Comparison of ENCODE assay signal across 1 cellular context in the genomic region with DNA sequence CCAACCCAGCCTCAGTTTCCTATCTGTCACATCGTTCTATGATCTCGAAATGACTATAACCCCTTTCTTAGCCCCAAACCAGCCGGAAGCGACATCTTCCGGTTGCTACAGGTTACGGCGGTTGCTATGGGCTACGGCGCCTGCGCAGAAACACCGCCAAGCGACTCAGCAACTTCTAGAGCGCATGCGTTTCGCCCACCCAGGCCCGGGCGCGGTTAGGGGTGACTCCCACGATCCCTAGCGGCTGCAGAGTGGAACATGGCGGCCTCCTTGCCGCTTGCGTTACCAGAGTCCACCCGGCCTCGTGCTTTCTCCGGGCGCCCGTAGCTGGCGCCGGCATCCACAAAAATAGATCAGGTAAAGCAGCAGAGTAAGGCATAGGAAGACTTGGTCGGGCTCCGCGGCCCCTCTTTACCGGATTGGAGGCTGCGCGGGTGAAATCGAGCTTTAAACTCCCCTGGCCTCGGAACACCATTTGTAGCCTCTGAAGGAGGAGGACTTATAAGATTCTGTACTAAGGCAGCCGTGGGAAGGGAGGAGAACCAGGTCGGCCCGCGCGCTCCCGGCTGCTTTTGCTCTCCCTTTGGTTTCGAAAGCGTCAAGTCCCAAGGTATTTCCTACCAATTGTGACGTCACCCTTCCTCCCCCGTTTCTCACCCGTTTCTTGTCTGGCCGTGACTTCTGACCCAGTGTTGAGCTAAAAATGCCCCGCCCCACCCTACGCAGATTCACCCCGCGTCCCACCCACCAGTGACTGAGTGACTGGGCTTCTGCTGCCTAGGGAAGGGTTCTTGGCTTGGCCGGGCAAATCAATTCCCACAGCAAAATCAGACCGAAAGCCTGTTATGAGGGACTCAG.
A peak's percentile ranks its signal among the peaks of the same experiment; 100 is the strongest.
TF ChIP-seq lines count a peak whose summit lies in the region.

No MANE protein-coding gene starts in this region.

TF ChIP-seq in K562, 482 proteins besides CTCF, POLR2A, EP300 and RAD21 (continued from another document and continues in another):
- TF ChIP-seq ETV5 (CRISPR knock-in tag; IDR thresholded peaks at IDR 0.05; ENCODE audit: low read depth) = no peak; the same call in 1 of the 2 replicates
- no peak for TF ChIP-seq ZNF354B (CRISPR knock-in tag; IDR thresholded peaks at IDR 0.05)
- peak; percentile 93 for TF ChIP-seq JUND (IDR thresholded peaks at IDR 0.05; ENCODE audit: borderline replicate concordance, low read depth, low read length)
- peak; percentile 81 for TF ChIP-seq JUND (tag; IDR thresholded peaks at IDR 0.05; ENCODE audit: borderline replicate concordance, low read depth, low read length)
- peak; percentile 70; the same call in 1 of the 2 replicates for TF ChIP-seq CREB1 (IDR thresholded peaks at IDR 0.05)
- peak; percentile 84 for TF ChIP-seq CREB1 (CRISPR knock-in tag; IDR thresholded peaks at IDR 0.05)
- TF ChIP-seq, protein P1, sequence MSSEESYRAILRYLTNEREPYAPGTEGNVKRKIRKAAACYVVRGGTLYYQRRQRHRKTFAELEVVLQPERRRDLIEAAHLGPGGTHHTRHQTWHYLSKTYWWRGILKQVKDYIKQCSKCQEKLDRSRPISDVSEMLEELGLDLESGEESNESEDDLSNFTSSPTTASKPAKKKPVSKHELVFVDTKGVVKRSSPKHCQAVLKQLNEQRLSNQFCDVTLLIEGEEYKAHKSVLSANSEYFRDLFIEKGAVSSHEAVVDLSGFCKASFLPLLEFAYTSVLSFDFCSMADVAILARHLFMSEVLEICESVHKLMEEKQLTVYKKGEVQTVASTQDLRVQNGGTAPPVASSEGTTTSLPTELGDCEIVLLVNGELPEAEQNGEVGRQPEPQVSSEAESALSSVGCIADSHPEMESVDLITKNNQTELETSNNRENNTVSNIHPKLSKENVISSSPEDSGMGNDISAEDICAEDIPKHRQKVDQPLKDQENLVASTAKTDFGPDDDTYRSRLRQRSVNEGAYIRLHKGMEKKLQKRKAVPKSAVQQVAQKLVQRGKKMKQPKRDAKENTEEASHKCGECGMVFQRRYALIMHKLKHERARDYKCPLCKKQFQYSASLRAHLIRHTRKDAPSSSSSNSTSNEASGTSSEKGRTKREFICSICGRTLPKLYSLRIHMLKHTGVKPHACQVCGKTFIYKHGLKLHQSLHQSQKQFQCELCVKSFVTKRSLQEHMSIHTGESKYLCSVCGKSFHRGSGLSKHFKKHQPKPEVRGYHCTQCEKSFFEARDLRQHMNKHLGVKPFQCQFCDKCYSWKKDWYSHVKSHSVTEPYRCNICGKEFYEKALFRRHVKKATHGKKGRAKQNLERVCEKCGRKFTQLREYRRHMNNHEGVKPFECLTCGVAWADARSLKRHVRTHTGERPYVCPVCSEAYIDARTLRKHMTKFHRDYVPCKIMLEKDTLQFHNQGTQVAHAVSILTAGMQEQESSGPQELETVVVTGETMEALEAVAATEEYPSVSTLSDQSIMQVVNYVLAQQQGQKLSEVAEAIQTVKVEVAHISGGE (CRISPR knock-in tag; IDR thresholded peaks at IDR 0.05) = no peak
- TF ChIP-seq ZNF561 (CRISPR knock-in tag; conservative IDR thresholded peaks at IDR 0.05) = no peak
- peak; percentile 34; the same call in 1 of the 2 replicates for TF ChIP-seq DIDO1 (tag; IDR thresholded peaks at IDR 0.05; ENCODE audit: low read depth)
- TF ChIP-seq, protein P2, sequence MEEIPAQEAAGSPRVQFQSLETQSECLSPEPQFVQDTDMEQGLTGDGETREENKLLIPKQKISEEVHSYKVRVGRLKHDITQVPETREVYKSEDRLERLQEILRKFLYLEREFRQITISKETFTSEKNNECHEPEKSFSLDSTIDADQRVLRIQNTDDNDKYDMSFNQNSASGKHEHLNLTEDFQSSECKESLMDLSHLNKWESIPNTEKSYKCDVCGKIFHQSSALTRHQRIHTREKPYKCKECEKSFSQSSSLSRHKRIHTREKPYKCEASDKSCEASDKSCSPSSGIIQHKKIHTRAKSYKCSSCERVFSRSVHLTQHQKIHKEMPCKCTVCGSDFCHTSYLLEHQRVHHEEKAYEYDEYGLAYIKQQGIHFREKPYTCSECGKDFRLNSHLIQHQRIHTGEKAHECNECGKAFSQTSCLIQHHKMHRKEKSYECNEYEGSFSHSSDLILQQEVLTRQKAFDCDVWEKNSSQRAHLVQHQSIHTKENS (CRISPR knock-in tag; IDR thresholded peaks at IDR 0.05) = no peak
- TF ChIP-seq ZNF274 (IDR thresholded peaks at IDR 0.05; ENCODE audit: borderline replicate concordance, low read depth, low read length) = no peak
- no peak for TF ChIP-seq ZNF134 (CRISPR knock-in tag; conservative IDR thresholded peaks at IDR 0.05)
- TF ChIP-seq PTRF (tag; IDR thresholded peaks at IDR 0.05) = no peak
- no peak for TF ChIP-seq IFI16 (CRISPR knock-in tag; IDR thresholded peaks at IDR 0.05)
- TF ChIP-seq ZNF316 (IDR thresholded peaks at IDR 0.05) = peak; percentile 79
- TF ChIP-seq ZNF696 (CRISPR knock-in tag; conservative IDR thresholded peaks at IDR 0.05) = no peak
- no peak for TF ChIP-seq RFX5 (IDR thresholded peaks at IDR 0.05; ENCODE audit: low read depth, low read length)
- TF ChIP-seq NFIC (IDR thresholded peaks at IDR 0.05) = 0 out of 2 replicates have a peak, but pooled peaks have one; percentile 12
- TF ChIP-seq, protein P3, sequence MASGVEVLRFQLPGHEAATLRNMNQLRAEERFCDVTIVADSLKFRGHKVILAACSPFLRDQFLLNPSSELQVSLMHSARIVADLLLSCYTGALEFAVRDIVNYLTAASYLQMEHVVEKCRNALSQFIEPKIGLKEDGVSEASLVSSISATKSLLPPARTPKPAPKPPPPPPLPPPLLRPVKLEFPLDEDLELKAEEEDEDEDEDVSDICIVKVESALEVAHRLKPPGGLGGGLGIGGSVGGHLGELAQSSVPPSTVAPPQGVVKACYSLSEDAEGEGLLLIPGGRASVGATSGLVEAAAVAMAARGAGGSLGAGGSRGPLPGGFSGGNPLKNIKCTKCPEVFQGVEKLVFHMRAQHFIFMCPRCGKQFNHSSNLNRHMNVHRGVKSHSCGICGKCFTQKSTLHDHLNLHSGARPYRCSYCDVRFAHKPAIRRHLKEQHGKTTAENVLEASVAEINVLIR (CRISPR knock-in tag; IDR thresholded peaks at IDR 0.05) = no peak
- no peak for TF ChIP-seq ZNF124 (CRISPR knock-in tag; IDR thresholded peaks at IDR 0.05)
- peak; percentile 51; the same call in 1 of the 2 replicates for TF ChIP-seq RNF2 (IDR thresholded peaks at IDR 0.05)
- peak; percentile 39 for TF ChIP-seq CCNT2 (IDR thresholded peaks at IDR 0.05; ENCODE audit: borderline replicate concordance, extremely low read depth, insufficient read length, low read depth, low read length)
- peak; percentile 97 for TF ChIP-seq NEUROD1 (IDR thresholded peaks at IDR 0.05; ENCODE audit: borderline replicate concordance, low read depth, low read length, partially characterized antibody)
- no peak for TF ChIP-seq RUNX1 (IDR thresholded peaks at IDR 0.05; ENCODE audit: low read depth)
- peak; percentile 73; the same call in 1 of the 2 replicates for TF ChIP-seq ZC3H4 (CRISPR knock-in tag; IDR thresholded peaks at IDR 0.05; ENCODE audit: borderline replicate concordance)
- no peak for TF ChIP-seq HNRNPL (IDR thresholded peaks at IDR 0.05; ENCODE audit: low read depth, low read length)
- TF ChIP-seq, protein P4, sequence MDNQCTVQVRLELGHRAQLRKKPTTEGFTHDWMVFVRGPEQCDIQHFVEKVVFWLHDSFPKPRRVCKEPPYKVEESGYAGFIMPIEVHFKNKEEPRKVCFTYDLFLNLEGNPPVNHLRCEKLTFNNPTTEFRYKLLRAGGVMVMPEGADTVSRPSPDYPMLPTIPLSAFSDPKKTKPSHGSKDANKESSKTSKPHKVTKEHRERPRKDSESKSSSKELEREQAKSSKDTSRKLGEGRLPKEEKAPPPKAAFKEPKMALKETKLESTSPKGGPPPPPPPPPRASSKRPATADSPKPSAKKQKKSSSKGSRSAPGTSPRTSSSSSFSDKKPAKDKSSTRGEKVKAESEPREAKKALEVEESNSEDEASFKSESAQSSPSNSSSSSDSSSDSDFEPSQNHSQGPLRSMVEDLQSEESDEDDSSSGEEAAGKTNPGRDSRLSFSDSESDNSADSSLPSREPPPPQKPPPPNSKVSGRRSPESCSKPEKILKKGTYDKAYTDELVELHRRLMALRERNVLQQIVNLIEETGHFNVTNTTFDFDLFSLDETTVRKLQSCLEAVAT (IDR thresholded peaks at IDR 0.05) = no peak
- TF ChIP-seq, protein P5, sequence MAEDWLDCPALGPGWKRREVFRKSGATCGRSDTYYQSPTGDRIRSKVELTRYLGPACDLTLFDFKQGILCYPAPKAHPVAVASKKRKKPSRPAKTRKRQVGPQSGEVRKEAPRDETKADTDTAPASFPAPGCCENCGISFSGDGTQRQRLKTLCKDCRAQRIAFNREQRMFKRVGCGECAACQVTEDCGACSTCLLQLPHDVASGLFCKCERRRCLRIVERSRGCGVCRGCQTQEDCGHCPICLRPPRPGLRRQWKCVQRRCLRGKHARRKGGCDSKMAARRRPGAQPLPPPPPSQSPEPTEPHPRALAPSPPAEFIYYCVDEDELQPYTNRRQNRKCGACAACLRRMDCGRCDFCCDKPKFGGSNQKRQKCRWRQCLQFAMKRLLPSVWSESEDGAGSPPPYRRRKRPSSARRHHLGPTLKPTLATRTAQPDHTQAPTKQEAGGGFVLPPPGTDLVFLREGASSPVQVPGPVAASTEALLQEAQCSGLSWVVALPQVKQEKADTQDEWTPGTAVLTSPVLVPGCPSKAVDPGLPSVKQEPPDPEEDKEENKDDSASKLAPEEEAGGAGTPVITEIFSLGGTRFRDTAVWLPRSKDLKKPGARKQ (CRISPR knock-in tag; IDR thresholded peaks at IDR 0.05) = no peak
- TF ChIP-seq ZNF224 (CRISPR knock-in tag; IDR thresholded peaks at IDR 0.05) = 0 out of 2 replicates have a peak, but pooled peaks have one; percentile 31
- TF ChIP-seq, protein P6, sequence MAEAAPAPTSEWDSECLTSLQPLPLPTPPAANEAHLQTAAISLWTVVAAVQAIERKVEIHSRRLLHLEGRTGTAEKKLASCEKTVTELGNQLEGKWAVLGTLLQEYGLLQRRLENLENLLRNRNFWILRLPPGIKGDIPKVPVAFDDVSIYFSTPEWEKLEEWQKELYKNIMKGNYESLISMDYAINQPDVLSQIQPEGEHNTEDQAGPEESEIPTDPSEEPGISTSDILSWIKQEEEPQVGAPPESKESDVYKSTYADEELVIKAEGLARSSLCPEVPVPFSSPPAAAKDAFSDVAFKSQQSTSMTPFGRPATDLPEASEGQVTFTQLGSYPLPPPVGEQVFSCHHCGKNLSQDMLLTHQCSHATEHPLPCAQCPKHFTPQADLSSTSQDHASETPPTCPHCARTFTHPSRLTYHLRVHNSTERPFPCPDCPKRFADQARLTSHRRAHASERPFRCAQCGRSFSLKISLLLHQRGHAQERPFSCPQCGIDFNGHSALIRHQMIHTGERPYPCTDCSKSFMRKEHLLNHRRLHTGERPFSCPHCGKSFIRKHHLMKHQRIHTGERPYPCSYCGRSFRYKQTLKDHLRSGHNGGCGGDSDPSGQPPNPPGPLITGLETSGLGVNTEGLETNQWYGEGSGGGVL (CRISPR knock-in tag; IDR thresholded peaks at IDR 0.05) = no peak
- no peak for TF ChIP-seq GTF2A2 (tag; IDR thresholded peaks at IDR 0.05)
- TF ChIP-seq ZNF699 (CRISPR knock-in tag; IDR thresholded peaks at IDR 0.05; ENCODE audit: insufficient replicate concordance) = no peak
- no peak for TF ChIP-seq CBX3 (IDR thresholded peaks at IDR 0.05; ENCODE audit: borderline replicate concordance in 1 of 2, low read length in 2 of 2)
- TF ChIP-seq GTF2E2 (tag; IDR thresholded peaks at IDR 0.05) = peak; percentile 80
- TF ChIP-seq CAMTA2 (CRISPR knock-in tag; conservative IDR thresholded peaks at IDR 0.05) = no peak
- TF ChIP-seq SREBF2 (CRISPR knock-in tag; IDR thresholded peaks at IDR 0.05) = no peak
- TF ChIP-seq ZNF75A (CRISPR knock-in tag; IDR thresholded peaks at IDR 0.05) = no peak; the same call in 1 of the 2 replicates
- TF ChIP-seq CSDE1 (IDR thresholded peaks at IDR 0.05) = peak in 1 of 2 experiments; percentile 100; a peak in 2 of 4 replicates
- TF ChIP-seq FOXP1 (CRISPR knock-in tag; IDR thresholded peaks at IDR 0.05) = peak; percentile 61; the same call in 1 of the 2 replicates
- TF ChIP-seq ARID2 (IDR thresholded peaks at IDR 0.05) = no peak
- TF ChIP-seq, protein P7, sequence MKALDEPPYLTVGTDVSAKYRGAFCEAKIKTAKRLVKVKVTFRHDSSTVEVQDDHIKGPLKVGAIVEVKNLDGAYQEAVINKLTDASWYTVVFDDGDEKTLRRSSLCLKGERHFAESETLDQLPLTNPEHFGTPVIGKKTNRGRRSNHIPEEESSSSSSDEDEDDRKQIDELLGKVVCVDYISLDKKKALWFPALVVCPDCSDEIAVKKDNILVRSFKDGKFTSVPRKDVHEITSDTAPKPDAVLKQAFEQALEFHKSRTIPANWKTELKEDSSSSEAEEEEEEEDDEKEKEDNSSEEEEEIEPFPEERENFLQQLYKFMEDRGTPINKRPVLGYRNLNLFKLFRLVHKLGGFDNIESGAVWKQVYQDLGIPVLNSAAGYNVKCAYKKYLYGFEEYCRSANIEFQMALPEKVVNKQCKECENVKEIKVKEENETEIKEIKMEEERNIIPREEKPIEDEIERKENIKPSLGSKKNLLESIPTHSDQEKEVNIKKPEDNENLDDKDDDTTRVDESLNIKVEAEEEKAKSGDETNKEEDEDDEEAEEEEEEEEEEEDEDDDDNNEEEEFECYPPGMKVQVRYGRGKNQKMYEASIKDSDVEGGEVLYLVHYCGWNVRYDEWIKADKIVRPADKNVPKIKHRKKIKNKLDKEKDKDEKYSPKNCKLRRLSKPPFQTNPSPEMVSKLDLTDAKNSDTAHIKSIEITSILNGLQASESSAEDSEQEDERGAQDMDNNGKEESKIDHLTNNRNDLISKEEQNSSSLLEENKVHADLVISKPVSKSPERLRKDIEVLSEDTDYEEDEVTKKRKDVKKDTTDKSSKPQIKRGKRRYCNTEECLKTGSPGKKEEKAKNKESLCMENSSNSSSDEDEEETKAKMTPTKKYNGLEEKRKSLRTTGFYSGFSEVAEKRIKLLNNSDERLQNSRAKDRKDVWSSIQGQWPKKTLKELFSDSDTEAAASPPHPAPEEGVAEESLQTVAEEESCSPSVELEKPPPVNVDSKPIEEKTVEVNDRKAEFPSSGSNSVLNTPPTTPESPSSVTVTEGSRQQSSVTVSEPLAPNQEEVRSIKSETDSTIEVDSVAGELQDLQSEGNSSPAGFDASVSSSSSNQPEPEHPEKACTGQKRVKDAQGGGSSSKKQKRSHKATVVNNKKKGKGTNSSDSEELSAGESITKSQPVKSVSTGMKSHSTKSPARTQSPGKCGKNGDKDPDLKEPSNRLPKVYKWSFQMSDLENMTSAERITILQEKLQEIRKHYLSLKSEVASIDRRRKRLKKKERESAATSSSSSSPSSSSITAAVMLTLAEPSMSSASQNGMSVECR (CRISPR knock-in tag; IDR thresholded peaks at IDR 0.05) = no peak; the same call in 1 of the 2 replicates
- no peak for TF ChIP-seq HNRNPK (IDR thresholded peaks at IDR 0.05; ENCODE audit: low read depth, low read length, poor library complexity, severe bottlenecking)
- TF ChIP-seq, protein P8, sequence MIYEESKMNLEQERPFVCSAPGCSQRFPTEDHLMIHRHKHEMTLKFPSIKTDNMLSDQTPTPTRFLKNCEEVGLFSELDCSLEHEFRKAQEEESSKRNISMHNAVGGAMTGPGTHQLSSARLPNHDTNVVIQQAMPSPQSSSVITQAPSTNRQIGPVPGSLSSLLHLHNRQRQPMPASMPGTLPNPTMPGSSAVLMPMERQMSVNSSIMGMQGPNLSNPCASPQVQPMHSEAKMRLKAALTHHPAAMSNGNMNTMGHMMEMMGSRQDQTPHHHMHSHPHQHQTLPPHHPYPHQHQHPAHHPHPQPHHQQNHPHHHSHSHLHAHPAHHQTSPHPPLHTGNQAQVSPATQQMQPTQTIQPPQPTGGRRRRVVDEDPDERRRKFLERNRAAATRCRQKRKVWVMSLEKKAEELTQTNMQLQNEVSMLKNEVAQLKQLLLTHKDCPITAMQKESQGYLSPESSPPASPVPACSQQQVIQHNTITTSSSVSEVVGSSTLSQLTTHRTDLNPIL (CRISPR knock-in tag; IDR thresholded peaks at IDR 0.05) = no peak
- no peak for TF ChIP-seq ZNF77 (CRISPR knock-in tag; IDR thresholded peaks at IDR 0.05)
- TF ChIP-seq ELF4 (CRISPR knock-in tag; IDR thresholded peaks at IDR 0.05) = no peak
- TF ChIP-seq PHB2 (IDR thresholded peaks at IDR 0.05; ENCODE audit: low read depth) = no peak
- TF ChIP-seq FUS (optimal IDR thresholded peaks at IDR 0.05; ENCODE audit: low read depth, low read length) = no peak
